Comparison of ENCODE assay signal across 15 cellular contexts in the genomic region with DNA sequence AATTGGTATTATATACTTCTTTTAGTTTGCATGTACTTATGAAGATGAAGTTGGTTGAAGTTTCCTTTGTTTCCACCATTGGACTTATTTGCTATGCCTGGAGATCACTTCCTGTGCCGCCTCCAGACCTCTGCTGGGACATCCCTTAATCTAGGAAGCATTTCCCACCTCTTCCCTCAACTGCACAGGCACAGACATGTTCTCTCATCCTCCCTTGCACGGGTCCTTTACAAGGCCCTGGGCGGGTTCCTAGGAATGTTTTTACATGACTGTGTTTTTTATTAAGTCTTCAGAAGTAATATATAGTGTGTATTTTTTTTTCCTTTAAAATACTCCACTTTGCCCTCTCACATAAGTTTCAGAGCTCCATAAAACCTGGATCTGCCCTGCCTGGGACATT. TPM values are rescaled to one million over a fixed set of nuclear protein-coding genes. Genes with fewer than 3 reads are reported as not detected.
A peak's percentile ranks its signal among the peaks of the same experiment; 100 is the strongest.
DNase-seq lines count a peak whose midpoint lies in the region; ATAC-seq and TF ChIP-seq lines count a peak whose summit lies in the region.
"Had no signal": no experiment of that assay in that cellular context is flagged by ENCODE, and none has a peak within 500 bp of the region (broad histone marks: within the 10 kb centered on the region; RNA-seq: fewer than 3 reads in every experiment).

No MANE protein-coding gene starts in this region.

- H3K4me3 ChIP-seq in DOHH2 (ENCODE audit: low read length): peak overlapping the region; percentile 34; the same call in 1 of the 2 replicates
- H3K4me3 ChIP-seq in naive thymus-derived CD4-positive, alpha-beta T cell (ENCODE audit: low read length): no peak overlapping the region
- H3K4me3 ChIP-seq in MM.1S (ENCODE audit: low read length): no peak overlapping the region
- H3K4me3 ChIP-seq: testis had no signal

- H3K4me3 Mint-ChIP-seq in CD4-positive, alpha-beta T cell: no peak overlapping the region
- H3K4me3 Mint-ChIP-seq in activated naive CD8-positive, alpha-beta T cell treated with anti-CD3 and anti-CD28 coated beads, Interleukin-2, amount 50 U/mL, for 24 hours: no peak overlapping the region
- H3K4me3 Mint-ChIP-seq in naive thymus-derived CD4-positive, alpha-beta T cell: peak overlapping the region in 6 of 10 donors; percentile 8 to 89 (median 72)
- H3K4me3 Mint-ChIP-seq: H9 had no signal

- DNase-seq in CD4-positive, alpha-beta T cell: no peak
- no peak for DNase-seq in activated naive CD8-positive, alpha-beta T cell treated with anti-CD3 and anti-CD28 coated beads, Interleukin-2, amount 50 U/mL, for 24 hours
- DNase-seq in naive thymus-derived CD4-positive, alpha-beta T cell: no peak
- DNase-seq in SKM-1 (lab: John Stamatoyannopoulos, UW; ENCODE audit: unreplicated experiment): no peak
- DNase-seq in MM.1S: no peak
- DNase-seq: aorta; DMS79 treated with DMSO at 0.1 percent for 48 hours; foreskin melanocyte; H9; NCI-H2171; stimulated activated CD4-positive, alpha-beta T cell treated with anti-CD3 and anti-CD28 coated beads, Interleukin-4, amount 100 ng/mL, for 1 hour; testis had no signal

- H3K27me3 Mint-ChIP-seq in CD4-positive, alpha-beta T cell: no peaks in the 10 kb centered on the region
- H3K27me3 Mint-ChIP-seq in activated naive CD8-positive, alpha-beta T cell treated with anti-CD3 and anti-CD28 coated beads, Interleukin-2, amount 50 U/mL, for 24 hours: peaks cover 2% of the 10 kb centered on the region
- H3K27me3 Mint-ChIP-seq in naive thymus-derived CD4-positive, alpha-beta T cell: no peaks in the 10 kb centered on the region

- H3K4me2 ChIP-seq in DOHH2 (ENCODE audit: low read length): peak overlapping the region; percentile 65
- H3K4me2 ChIP-seq in MM.1S (ENCODE audit: low read depth, low read length): no peak overlapping the region

- H3K9me2 ChIP-seq in DOHH2 (replicated peaks; ENCODE audit: control insufficient read depth, low read length) (no peaks in the 10 kb centered on the region), MM.1S (replicated peaks; ENCODE audit: insufficient read depth, low read length) (no peaks in the 10 kb centered on the region)

- H3K27ac Mint-ChIP-seq in CD4-positive, alpha-beta T cell: peak overlapping the region; percentile 91
- H3K27ac Mint-ChIP-seq in activated naive CD8-positive, alpha-beta T cell treated with anti-CD3 and anti-CD28 coated beads, Interleukin-2, amount 50 U/mL, for 24 hours: peak overlapping the region; percentile 98
- H3K27ac Mint-ChIP-seq in naive thymus-derived CD4-positive, alpha-beta T cell: peak overlapping the region in 7 of 9 donors; percentile 60 to 94 (median 89)
- H3K27ac Mint-ChIP-seq: H9 had no signal

- H3K79me2 ChIP-seq in DOHH2 (ENCODE audit: control insufficient read depth, low read length): peaks cover 100% of the 10 kb centered on the region
- H3K79me2 ChIP-seq in MM.1S (ENCODE audit: low read length): no peaks in the 10 kb centered on the region

- peaks cover 60% of the 10 kb centered on the region; the same call in 1 of the 2 replicates for H4K20me1 ChIP-seq in DOHH2 (ENCODE audit: control insufficient read depth, insufficient read depth, low read depth, low read length)
- H4K20me1 ChIP-seq in MM.1S (ENCODE audit: insufficient read depth, low read length): no peaks in the 10 kb centered on the region

- TF ChIP-seq CTCF in CD4-positive, alpha-beta T cell (IDR thresholded peaks at IDR 0.05): no peak
- TF ChIP-seq CTCF in DOHH2 (IDR thresholded peaks at IDR 0.05; ENCODE audit: low read depth, low read length, poor library complexity, severe bottlenecking) (no peak), MM.1S (IDR thresholded peaks at IDR 0.05; ENCODE audit: low read length) (no peak)

- H2AFZ ChIP-seq in MM.1S (ENCODE audit: low read length): no peak overlapping the region

- H3K9me3 ChIP-seq in CD4-positive, alpha-beta T cell (ENCODE audit: control insufficient read depth, low read length): no peaks in the 10 kb centered on the region
- H3K9me3 ChIP-seq in DOHH2 (ENCODE audit: control insufficient read depth, insufficient read depth, low read length) (no peaks in the 10 kb centered on the region), MM.1S (replicated peaks; ENCODE audit: insufficient read depth, low read length) (no peaks in the 10 kb centered on the region)
- H3K9me3 ChIP-seq in naive thymus-derived CD4-positive, alpha-beta T cell (ENCODE audit: control insufficient read depth in 2 of 3, low read length in 3 of 3): no peaks in the 10 kb centered on the region
- H3K9me3 ChIP-seq: testis had no signal

- H3K4me1 ChIP-seq in DOHH2 (ENCODE audit: control insufficient read depth, low read length): peaks cover 98% of the 10 kb centered on the region
- peaks cover 39 to 62% of the 10 kb centered on the region in 2 donors for H3K4me1 ChIP-seq in naive thymus-derived CD4-positive, alpha-beta T cell (ENCODE audit: control insufficient read depth in 2 of 2, insufficient read depth in 2 of 2, low read length in 2 of 2)
- H3K4me1 ChIP-seq in MM.1S (ENCODE audit: low read length): no peaks in the 10 kb centered on the region
- H3K4me1 ChIP-seq: testis had no signal

- CTCF ChIA-PET in CD4-positive, alpha-beta T cell (lab: Charles Lee): interaction anchor here (0.6 to 1.9 kb wide), 4 partner anchors 14 to 79 kb away, joined by 3 to 8 read pairs (median 5); a partner anchor contains a TSS
- CTCF ChIA-PET in naive thymus-derived CD4-positive, alpha-beta T cell (lab: Charles Lee): interaction anchor here (0.7 kb wide), 1 partner anchor 76 kb away, joined by 3 read pairs; no protein-coding TSS in a partner anchor

- ATAC-seq in CD4-positive, alpha-beta T cell (ENCODE audit: poor library complexity): no peak
- ATAC-seq in activated naive CD8-positive, alpha-beta T cell treated with anti-CD3 and anti-CD28 coated beads, Interleukin-2, amount 50 U/mL, for 24 hours: no peak
- ATAC-seq in naive thymus-derived CD4-positive, alpha-beta T cell: no peak
- no peak for ATAC-seq in HG03139 (IDR thresholded peaks at IDR 0.05; ENCODE audit: unreplicated experiment)
- ATAC-seq: Panc1 had no signal

- peaks cover 87% of the 10 kb centered on the region for H3K4me1 Mint-ChIP-seq in CD4-positive, alpha-beta T cell (ENCODE audit: low read depth)
- peaks cover 89% of the 10 kb centered on the region for H3K4me1 Mint-ChIP-seq in activated naive CD8-positive, alpha-beta T cell treated with anti-CD3 and anti-CD28 coated beads, Interleukin-2, amount 50 U/mL, for 24 hours
- peaks cover 69 to 93% (median 84%) of the 10 kb centered on the region in 7 donors for H3K4me1 Mint-ChIP-seq in naive thymus-derived CD4-positive, alpha-beta T cell

- peaks cover 49% of the 10 kb centered on the region for H3K36me3 Mint-ChIP-seq in CD4-positive, alpha-beta T cell (ENCODE audit: low read depth)
- peaks cover 38% of the 10 kb centered on the region for H3K36me3 Mint-ChIP-seq in activated naive CD8-positive, alpha-beta T cell treated with anti-CD3 and anti-CD28 coated beads, Interleukin-2, amount 50 U/mL, for 24 hours (ENCODE audit: low read depth)
- peaks cover 4 to 20% (median 7%) of the 10 kb centered on the region in 5 donors for H3K36me3 Mint-ChIP-seq in naive thymus-derived CD4-positive, alpha-beta T cell

- intact Hi-C loops in CD4-positive, alpha-beta T cell (cut with DNase I, micrococcal nuclease): loop anchor here in 1 of 2 experiments (2.0 kb wide), 1 partner anchor 18 kb away; no protein-coding TSS in a partner anchor
- intact Hi-C loops in naive thymus-derived CD4-positive, alpha-beta T cell (cut with micrococcal nuclease): no loop called here

- H3F3A ChIP-seq in DOHH2 (ENCODE audit: control insufficient read depth, insufficient read depth) (peaks cover 80% of the 10 kb centered on the region), MM.1S (ENCODE audit: insufficient read depth, low read length) (no peaks in the 10 kb centered on the region)

- H3K36me3 ChIP-seq in DOHH2 (ENCODE audit: control insufficient read depth, low read length): peaks cover 97% of the 10 kb centered on the region
- H3K36me3 ChIP-seq in naive thymus-derived CD4-positive, alpha-beta T cell (ENCODE audit: control insufficient read depth in 2 of 3, insufficient read depth in 3 of 3, low read length in 3 of 3): peaks cover 0 to 5% (median 4%) of the 10 kb centered on the region in 3 experiments
- H3K36me3 ChIP-seq in MM.1S (replicated peaks; ENCODE audit: insufficient read depth, low read length): no peaks in the 10 kb centered on the region

- no peaks in the 10 kb centered on the region for H3K9me3 Mint-ChIP-seq in CD4-positive, alpha-beta T cell
- H3K9me3 Mint-ChIP-seq in activated naive CD8-positive, alpha-beta T cell treated with anti-CD3 and anti-CD28 coated beads, Interleukin-2, amount 50 U/mL, for 24 hours: peaks cover 4% of the 10 kb centered on the region
- H3K9me3 Mint-ChIP-seq in naive thymus-derived CD4-positive, alpha-beta T cell: no peaks in the 10 kb centered on the region
- H3K9me3 Mint-ChIP-seq: H9 had no signal

- H3K27ac ChIP-seq in CD4-positive, alpha-beta T cell (ENCODE audit: low read depth, low read length): peak overlapping the region; percentile 58
- H3K27ac ChIP-seq in DOHH2 (ENCODE audit: low read depth, low read length) (peak overlapping the region; percentile 19), MM.1S (ENCODE audit: low read length) (no peak overlapping the region)
- peak overlapping the region; percentile 62 for H3K27ac ChIP-seq in naive thymus-derived CD4-positive, alpha-beta T cell (ENCODE audit: low read depth, low read length)

- no peak overlapping the region for H3K9ac ChIP-seq in MM.1S (ENCODE audit: low read length)

- H3K27me3 ChIP-seq in CD4-positive, alpha-beta T cell (ENCODE audit: control insufficient read depth, insufficient read depth, low read length): no peaks in the 10 kb centered on the region
- H3K27me3 ChIP-seq in DOHH2 (ENCODE audit: control insufficient read depth, low read length): no peaks in the 10 kb centered on the region
- H3K27me3 ChIP-seq in naive thymus-derived CD4-positive, alpha-beta T cell (ENCODE audit: control insufficient read depth in 2 of 2, insufficient read depth in 2 of 2, low read length in 2 of 2): no peaks in the 10 kb centered on the region
- no peaks in the 10 kb centered on the region for H3K27me3 ChIP-seq in MM.1S (replicated peaks; ENCODE audit: insufficient read depth, low read length)
- H3K27me3 ChIP-seq: testis had no signal

- POLR2A ChIA-PET in CD4-positive, alpha-beta T cell (lab: Charles Lee): interaction anchor here (3.3 kb wide), 1 partner anchor 20 kb away, joined by 21 read pairs; no protein-coding TSS in a partner anchor
- POLR2A ChIA-PET in naive thymus-derived CD4-positive, alpha-beta T cell (lab: Charles Lee): interaction anchor here (0.7 to 3.3 kb wide), 3 partner anchors 10 to 51 kb away, joined by 3 to 19 read pairs (median 3); a partner anchor contains a TSS

RNA-seq across cellular contexts. Expression of a gene that starts 51.0 kb away (rescaled TPM):
- total RNA-seq in CD4-positive, alpha-beta T cell: 100 to 1,000 TPM; 101 to 106 TPM
- 100 to 1,000 TPM in 2 of 5 experiments, 10 to 100 TPM in 3; 45.8 to 111 (median 97.7) TPM for total RNA-seq in naive thymus-derived CD4-positive, alpha-beta T cell
- 10 to 100 TPM; 45.7 to 59.9 TPM for polyA plus RNA-seq in naive thymus-derived CD4-positive, alpha-beta T cell

Comparison
In these comparisons a context has a peak if more than half of its experiments do, and no peak if none do; other contexts are left out.
1. H3K4me3 Mint-ChIP-seq: peak in naive thymus-derived CD4-positive, alpha-beta T cell (6 of 10); none in CD4-positive, alpha-beta T cell (single experiment) and activated naive CD8-positive, alpha-beta T cell treated with anti-CD3 and anti-CD28 coated beads, Interleukin-2, amount 50 U/mL, for 24 hours (single experiment).
2. Peak in every context shown above with its lines, with median percentiles within 50 percentile points of each other: H3K27ac Mint-ChIP-seq.